In the genomic region with DNA sequence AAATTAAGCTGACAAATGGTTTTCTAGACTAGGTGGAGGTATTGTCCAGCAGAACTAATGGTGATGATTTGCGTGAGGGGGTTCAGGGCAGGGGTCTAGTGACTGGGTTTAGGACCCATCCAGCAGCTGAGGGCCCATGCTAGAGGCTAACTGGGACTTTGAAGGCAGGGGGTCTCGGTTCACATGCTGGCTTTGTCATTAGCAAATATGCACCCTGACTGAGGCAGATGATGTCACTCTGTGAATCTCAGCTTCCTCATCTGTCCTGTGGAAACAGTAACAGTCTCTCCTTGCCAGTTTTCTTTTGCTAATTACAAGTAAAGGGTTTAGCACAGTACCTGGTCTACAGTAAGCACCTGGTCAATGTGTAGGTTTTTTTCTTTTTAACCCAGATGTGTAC, we compare ENCODE assay signal across 31 cellular contexts. TPM values are rescaled to one million over a fixed set of nuclear protein-coding genes. Genes with fewer than 3 reads are reported as not detected.
DNase-seq lines count a peak whose midpoint lies in the region; ATAC-seq and TF ChIP-seq lines count a peak whose summit lies in the region.
"Had no signal": no experiment of that assay in that cellular context is flagged by ENCODE, and none has a peak within 500 bp of the region (broad histone marks: within the 10 kb centered on the region; RNA-seq: fewer than 3 reads in every experiment).

No MANE protein-coding gene starts in this region.

- H3K36me3 Mint-ChIP-seq in activated CD4-positive, alpha-beta T cell treated with anti-CD3 and anti-CD28 coated beads, Interleukin-2, amount 10 ng/mL, durations not matched to agents 7 days and 5 days (ENCODE audit: low read depth): peaks cover 65% of the 10 kb centered on the region
- H3K36me3 Mint-ChIP-seq in CD4-positive, alpha-beta T cell (ENCODE audit: low read depth): peaks cover 60% of the 10 kb centered on the region
- peaks cover 4 to 36% (median 5%) of the 10 kb centered on the region in 5 donors for H3K36me3 Mint-ChIP-seq in naive thymus-derived CD4-positive, alpha-beta T cell
- no peaks in the 10 kb centered on the region for H3K36me3 Mint-ChIP-seq in Caco-2 (ENCODE audit: insufficient read depth, unreplicated experiment)
- H3K36me3 Mint-ChIP-seq: WTC11 had no signal

- intact Hi-C loops in CD4-positive, alpha-beta T cell (cut with DNase I, micrococcal nuclease): no loop called here
- intact Hi-C loops in naive thymus-derived CD4-positive, alpha-beta T cell (cut with micrococcal nuclease): loop anchor here (5.0 to 10.0 kb wide), 3 partner anchors 294 to 502 kb away; a partner anchor contains a TSS
- intact Hi-C loops in Caco-2 (cut with micrococcal nuclease; ENCODE audit: unreplicated experiment): no loop called here

- no peaks in the 10 kb centered on the region for H3F3A ChIP-seq in OCI-LY1 (ENCODE audit: insufficient read depth, low read length)

- H3K79me2 ChIP-seq in OCI-LY1 (ENCODE audit: insufficient read depth, low read length): no peaks in the 10 kb centered on the region; the same call in 1 of the 2 replicates
- H3K79me2 ChIP-seq: hepatocyte had no signal

- peak overlapping the region; percentile 36 for H3K27ac Mint-ChIP-seq in activated CD4-positive, alpha-beta T cell treated with anti-CD3 and anti-CD28 coated beads, Interleukin-2, amount 10 ng/mL, durations not matched to agents 7 days and 5 days
- peak overlapping the region; percentile 97 for H3K27ac Mint-ChIP-seq in CD4-positive, alpha-beta T cell
- peak overlapping the region in 7 of 9 donors; percentile 73 to 96 (median 79) for H3K27ac Mint-ChIP-seq in naive thymus-derived CD4-positive, alpha-beta T cell
- no peak overlapping the region for H3K27ac Mint-ChIP-seq in Caco-2 (ENCODE audit: unreplicated experiment)
- H3K27ac Mint-ChIP-seq: WTC11 had no signal

- no peak for TF ChIP-seq CTCF in CD4-positive, alpha-beta T cell (IDR thresholded peaks at IDR 0.05)
- TF ChIP-seq CTCF in OCI-LY1 (IDR thresholded peaks at IDR 0.05; ENCODE audit: low read length) (no peak), Caco-2 (IDR thresholded peaks at IDR 0.05; ENCODE audit: insufficient read depth in 1 of 2, low read depth in 1 of 2, low read length in 1 of 2, severe bottlenecking in 1 of 2, unreplicated experiment in 1 of 2) (no peak)

- DNase-seq in activated CD4-positive, alpha-beta T cell treated with anti-CD3 and anti-CD28 coated beads, Interleukin-2, amount 10 ng/mL, durations not matched to agents 7 days and 5 days: no peak
- no peak for DNase-seq in activated CD4-positive, alpha-beta T cell treated with anti-CD3 and anti-CD28 coated beads, Interleukin-2, amount 50 U/mL, for 48 hours
- no peak for DNase-seq in CD4-positive, alpha-beta T cell
- no peak for DNase-seq in naive thymus-derived CD4-positive, alpha-beta T cell
- no peak for DNase-seq in HCEC 1CT
- DNase-seq in Caco-2: no peak
- no peak for DNase-seq in NCI-H226
- DNase-seq: activated naive CD4-positive, alpha-beta T cell; activated T-cell treated with anti-CD3 and anti-CD28 coated beads, Interleukin-2, amount 50 U/mL, for 24 hours; amygdala; effector memory CD4-positive, alpha-beta T cell; GM23248; mesendoderm; MM.1S; NCI-H1694; NCI-H510A treated with DMSO at 0.1 percent for 48 hours; retina; stimulated activated CD4-positive, alpha-beta T cell treated with anti-CD3 and anti-CD28 coated beads, Interleukin-2, amount 100 ng/mL, for 24 hours; T1000 had no signal

- no peaks in the 10 kb centered on the region for H3K27me3 ChIP-seq in CD4-positive, alpha-beta T cell (ENCODE audit: control insufficient read depth, insufficient read depth, low read length)
- H3K27me3 ChIP-seq in OCI-LY1 (ENCODE audit: insufficient read depth, low read length) (no peaks in the 10 kb centered on the region), Caco-2 (replicated peaks; ENCODE audit: control insufficient read depth, insufficient read depth, low read length) (no peaks in the 10 kb centered on the region)
- no peaks in the 10 kb centered on the region for H3K27me3 ChIP-seq in naive thymus-derived CD4-positive, alpha-beta T cell (ENCODE audit: control insufficient read depth in 2 of 2, insufficient read depth in 2 of 2, low read length in 2 of 2)
- H3K27me3 ChIP-seq: breast epithelium, esophagus muscularis mucosa, hepatocyte had no signal

- no peak overlapping the region for H2AFZ ChIP-seq in OCI-LY1 (ENCODE audit: low read length)
- H2AFZ ChIP-seq: GM23248, hepatocyte had no signal

- H3K4me1 Mint-ChIP-seq in activated CD4-positive, alpha-beta T cell treated with anti-CD3 and anti-CD28 coated beads, Interleukin-2, amount 10 ng/mL, durations not matched to agents 7 days and 5 days: peaks cover 69% of the 10 kb centered on the region
- peaks cover 64% of the 10 kb centered on the region for H3K4me1 Mint-ChIP-seq in CD4-positive, alpha-beta T cell (ENCODE audit: low read depth)
- H3K4me1 Mint-ChIP-seq in naive thymus-derived CD4-positive, alpha-beta T cell: peaks cover 38 to 69% (median 62%) of the 10 kb centered on the region in 7 donors
- H3K4me1 Mint-ChIP-seq in Caco-2 (ENCODE audit: low read depth, unreplicated experiment): no peaks in the 10 kb centered on the region

- H3K9me3 ChIP-seq in CD4-positive, alpha-beta T cell (ENCODE audit: control insufficient read depth, low read length): no peaks in the 10 kb centered on the region
- H3K9me3 ChIP-seq in OCI-LY1 (ENCODE audit: low read length): no peaks in the 10 kb centered on the region
- H3K9me3 ChIP-seq in naive thymus-derived CD4-positive, alpha-beta T cell (ENCODE audit: control insufficient read depth in 2 of 3, low read length in 3 of 3): no peaks in the 10 kb centered on the region
- H3K9me3 ChIP-seq in Caco-2: no peaks in the 10 kb centered on the region
- H3K9me3 ChIP-seq: breast epithelium, esophagus muscularis mucosa had no signal

- BruUV-seq in Caco-2 (replicated peaks; lab: Mats Ljungman, UMichigan): no TSS peak

- CTCF ChIA-PET in activated CD4-positive, alpha-beta T cell treated with anti-CD3 and anti-CD28 coated beads, Interleukin-2, amount 10 ng/mL, durations not matched to agents 7 days and 5 days (lab: Charles Lee): interaction anchor here (2.4 to 3.7 kb wide), 3 partner anchors 11 to 97 kb away, joined by 6 to 25 read pairs (median 10); a partner anchor contains a TSS
- CTCF ChIA-PET in CD4-positive, alpha-beta T cell (lab: Charles Lee): interaction anchor here (1.9 to 4.6 kb wide), 2 partner anchors 12 to 38 kb away, joined by 6 to 24 read pairs; a partner anchor contains a TSS
- CTCF ChIA-PET in naive thymus-derived CD4-positive, alpha-beta T cell (lab: Charles Lee): interaction anchor here (0.6 to 1.5 kb wide), 3 partner anchors 10 to 257 kb away, joined by 3 to 5 read pairs (median 5); no protein-coding TSS in a partner anchor
- CTCF ChIA-PET in Caco-2 (lab: Charles Lee): no interaction called here

- no peak for ATAC-seq in CD4-positive, alpha-beta T cell (ENCODE audit: poor library complexity)
- ATAC-seq in naive thymus-derived CD4-positive, alpha-beta T cell: no peak
- ATAC-seq: left lobe of liver, WTC11 had no signal

- H3K27me3 Mint-ChIP-seq in activated CD4-positive, alpha-beta T cell treated with anti-CD3 and anti-CD28 coated beads, Interleukin-2, amount 10 ng/mL, durations not matched to agents 7 days and 5 days: no peaks in the 10 kb centered on the region
- no peaks in the 10 kb centered on the region for H3K27me3 Mint-ChIP-seq in CD4-positive, alpha-beta T cell
- H3K27me3 Mint-ChIP-seq in naive thymus-derived CD4-positive, alpha-beta T cell: no peaks in the 10 kb centered on the region
- peaks cover 3% of the 10 kb centered on the region for H3K27me3 Mint-ChIP-seq in Caco-2 (ENCODE audit: insufficient read depth, unreplicated experiment)
- H3K27me3 Mint-ChIP-seq: activated T-cell treated with anti-CD3 and anti-CD28 coated beads, Interleukin-2, amount 50 U/mL, for 24 hours had no signal

- H3K36me3 ChIP-seq in OCI-LY1 (ENCODE audit: insufficient read depth, low read length) (no peaks in the 10 kb centered on the region), Caco-2 (ENCODE audit: control insufficient read depth, insufficient read depth, low read length) (no peaks in the 10 kb centered on the region)
- H3K36me3 ChIP-seq in naive thymus-derived CD4-positive, alpha-beta T cell (ENCODE audit: control insufficient read depth in 2 of 3, insufficient read depth in 3 of 3, low read length in 3 of 3): peaks cover 11 to 35% (median 20%) of the 10 kb centered on the region in 3 experiments
- H3K36me3 ChIP-seq: breast epithelium, esophagus muscularis mucosa had no signal

- POLR2A ChIA-PET in activated CD4-positive, alpha-beta T cell treated with anti-CD3 and anti-CD28 coated beads, Interleukin-2, amount 10 ng/mL, durations not matched to agents 7 days and 5 days (lab: Charles Lee): no interaction called here
- POLR2A ChIA-PET in CD4-positive, alpha-beta T cell (lab: Charles Lee): interaction anchor here (0.8 to 0.9 kb wide), 2 partner anchors 10 to 12 kb away, joined by 3 read pairs; a partner anchor contains a TSS
- POLR2A ChIA-PET in naive thymus-derived CD4-positive, alpha-beta T cell (lab: Charles Lee): interaction anchor here (0.6 to 11.2 kb wide), 6 partner anchors 11 to 144 kb away, joined by 3 to 99 read pairs (median 3); a partner anchor contains a TSS
- POLR2A ChIA-PET in Caco-2 (lab: Charles Lee): no interaction called here

- H3K4me2 ChIP-seq in OCI-LY1 (ENCODE audit: low read length): no peak overlapping the region
- H3K4me2 ChIP-seq: hepatocyte, smooth muscle cell had no signal

- H3K4me3 ChIP-seq in OCI-LY1 (ENCODE audit: low read depth, low read length, poor library complexity, severe bottlenecking): no peak overlapping the region
- no peak overlapping the region for H3K4me3 ChIP-seq in naive thymus-derived CD4-positive, alpha-beta T cell (ENCODE audit: low read length)
- no peak overlapping the region for H3K4me3 ChIP-seq in Caco-2 (ENCODE audit: low read depth, low read length)
- H3K4me3 ChIP-seq: breast epithelium, esophagus muscularis mucosa, GM23248, hepatocyte, SK-N-MC, smooth muscle cell had no signal

- no peaks in the 10 kb centered on the region for H3K9me3 Mint-ChIP-seq in activated CD4-positive, alpha-beta T cell treated with anti-CD3 and anti-CD28 coated beads, Interleukin-2, amount 10 ng/mL, durations not matched to agents 7 days and 5 days
- no peaks in the 10 kb centered on the region for H3K9me3 Mint-ChIP-seq in CD4-positive, alpha-beta T cell
- H3K9me3 Mint-ChIP-seq in naive thymus-derived CD4-positive, alpha-beta T cell: no peaks in the 10 kb centered on the region
- no peaks in the 10 kb centered on the region for H3K9me3 Mint-ChIP-seq in Caco-2 (ENCODE audit: unreplicated experiment)
- H3K9me3 Mint-ChIP-seq: activated T-cell treated with anti-CD3 and anti-CD28 coated beads, Interleukin-2, amount 50 U/mL, for 24 hours; WTC11 had no signal

- H3K4me3 Mint-ChIP-seq in activated CD4-positive, alpha-beta T cell treated with anti-CD3 and anti-CD28 coated beads, Interleukin-2, amount 10 ng/mL, durations not matched to agents 7 days and 5 days: no peak overlapping the region
- H3K4me3 Mint-ChIP-seq in CD4-positive, alpha-beta T cell: no peak overlapping the region
- H3K4me3 Mint-ChIP-seq in naive thymus-derived CD4-positive, alpha-beta T cell: peak overlapping the region in 2 of 10 donors; percentile 38 to 58
- no peak overlapping the region for H3K4me3 Mint-ChIP-seq in Caco-2 (ENCODE audit: unreplicated experiment)
- H3K4me3 Mint-ChIP-seq: activated T-cell treated with anti-CD3 and anti-CD28 coated beads, Interleukin-2, amount 50 U/mL, for 24 hours; WTC11 had no signal

- no peak overlapping the region; the same call in 1 of the 2 replicates for H3K9ac ChIP-seq in OCI-LY1 (ENCODE audit: low read length)
- H3K9ac ChIP-seq: GM23248 had no signal

- no peaks in the 10 kb centered on the region for H3K9me2 ChIP-seq in OCI-LY1 (ENCODE audit: low read depth, low read length)

- peak overlapping the region; percentile 9 for H3K27ac ChIP-seq in CD4-positive, alpha-beta T cell (ENCODE audit: low read depth, low read length)
- H3K27ac ChIP-seq in OCI-LY1 (ENCODE audit: low read depth, low read length, poor library complexity, severe bottlenecking): peak overlapping the region; percentile 95
- H3K27ac ChIP-seq in naive thymus-derived CD4-positive, alpha-beta T cell (ENCODE audit: low read depth, low read length): no peak overlapping the region
- H3K27ac ChIP-seq: breast epithelium, esophagus muscularis mucosa, GM23248, hepatocyte, RWPE1, SK-N-MC had no signal

- H4K20me1 ChIP-seq in OCI-LY1 (ENCODE audit: insufficient read depth, low read length): no peaks in the 10 kb centered on the region

- H3K4me1 ChIP-seq in OCI-LY1 (ENCODE audit: insufficient read depth, low read length, severe bottlenecking) (peaks cover 61% of the 10 kb centered on the region), Caco-2 (no peaks in the 10 kb centered on the region)
- peaks cover 41 to 43% of the 10 kb centered on the region in 2 donors for H3K4me1 ChIP-seq in naive thymus-derived CD4-positive, alpha-beta T cell (ENCODE audit: control insufficient read depth in 2 of 2, insufficient read depth in 2 of 2, low read length in 2 of 2)
- H3K4me1 ChIP-seq: breast epithelium had no signal

RNA-seq across cellular contexts. Expression of a gene that starts 5.2 kb away (rescaled TPM):
- 10 to 100 TPM; 67.9 to 71.4 TPM for total RNA-seq in activated CD4-positive, alpha-beta T cell treated with anti-CD3 and anti-CD28 coated beads, Interleukin-2, amount 10 ng/mL, durations not matched to agents 7 days and 5 days
- total RNA-seq in CD4-positive, alpha-beta T cell: 10 to 100 TPM; 10.9 to 11.8 TPM
- 10 to 100 TPM; 26.1 to 68.3 (median 51.9) TPM for total RNA-seq in naive thymus-derived CD4-positive, alpha-beta T cell
- polyA plus RNA-seq in naive thymus-derived CD4-positive, alpha-beta T cell: 10 to 100 TPM; 20.9 to 72.9 TPM
- 0.34 TPM in 1 of 2 replicates, not detected in the other for total RNA-seq in Caco-2 (2022)
- total RNA-seq: GM23248, smooth muscle cell had no signal
- polyA plus RNA-seq: GM23248 had no signal

RNA-seq across cellular contexts. Expression of a gene that starts 12.6 kb away (rescaled TPM):
- total RNA-seq in activated CD4-positive, alpha-beta T cell treated with anti-CD3 and anti-CD28 coated beads, Interleukin-2, amount 10 ng/mL, durations not matched to agents 7 days and 5 days: 100 to 1,000 TPM in 1 of 2 experiments, 10 to 100 TPM in 1; 99.4 to 110 TPM
- total RNA-seq in CD4-positive, alpha-beta T cell: 100 to 1,000 TPM; 117 to 121 TPM
- 100 to 1,000 TPM; 110 to 135 (median 134) TPM for total RNA-seq in naive thymus-derived CD4-positive, alpha-beta T cell
- 10 to 100 TPM; 37.5 to 65.9 TPM for polyA plus RNA-seq in naive thymus-derived CD4-positive, alpha-beta T cell
- 47.9 and 48.2 TPM in 2 replicates for total RNA-seq in Caco-2 (2022)

RNA-seq across cellular contexts. Expression of a gene that starts 29.4 kb away (rescaled TPM):
- 10 to 100 TPM; 66.7 to 78.1 TPM for total RNA-seq in activated CD4-positive, alpha-beta T cell treated with anti-CD3 and anti-CD28 coated beads, Interleukin-2, amount 10 ng/mL, durations not matched to agents 7 days and 5 days
- total RNA-seq in CD4-positive, alpha-beta T cell: 10 to 100 TPM; 58.0 to 66.6 TPM
- total RNA-seq in naive thymus-derived CD4-positive, alpha-beta T cell: 100 to 1,000 TPM in 2 of 5 experiments, 10 to 100 TPM in 3; 90.4 to 123 (median 95.4) TPM
- polyA plus RNA-seq in naive thymus-derived CD4-positive, alpha-beta T cell: 10 to 100 TPM; 37.3 to 51.4 TPM
- 54.4 and 57.3 TPM in 2 replicates for total RNA-seq in Caco-2 (2022)

RNA-seq across cellular contexts. Expression of a gene that starts 38.2 kb away (rescaled TPM):
- total RNA-seq in activated CD4-positive, alpha-beta T cell treated with anti-CD3 and anti-CD28 coated beads, Interleukin-2, amount 10 ng/mL, durations not matched to agents 7 days and 5 days: 10 to 100 TPM; 21.7 to 24.0 TPM
- total RNA-seq in CD4-positive, alpha-beta T cell: 1 to 10 TPM; 7.6 to 8.2 TPM
- 10 to 100 TPM in 4 of 5 experiments, 1 to 10 TPM in 1; 9.5 to 22.3 (median 10.8) TPM for total RNA-seq in naive thymus-derived CD4-positive, alpha-beta T cell
- 10 to 100 TPM; 16.6 to 20.2 TPM for polyA plus RNA-seq in naive thymus-derived CD4-positive, alpha-beta T cell
- total RNA-seq in Caco-2 (2022): 12.9 and 14.2 TPM in 2 replicates

RNA-seq across cellular contexts. Expression of a gene that starts 57.4 kb away (rescaled TPM):
- total RNA-seq in activated CD4-positive, alpha-beta T cell treated with anti-CD3 and anti-CD28 coated beads, Interleukin-2, amount 10 ng/mL, durations not matched to agents 7 days and 5 days: 1 to 10 TPM; 1.2 to 1.6 TPM
- 1 to 10 TPM; 1.6 to 2.1 TPM for total RNA-seq in CD4-positive, alpha-beta T cell
- 1 to 10 TPM in 4 of 5 experiments, under 1 TPM in 1; 0.29 to 9.9 (median 4.6) TPM for total RNA-seq in naive thymus-derived CD4-positive, alpha-beta T cell
- polyA plus RNA-seq in naive thymus-derived CD4-positive, alpha-beta T cell: 1 to 10 TPM in 1 of 2 donors, under 1 TPM in 1; 0.73 to 1.7 TPM
- total RNA-seq in Caco-2 (2022): not detected in 2 replicates
- total RNA-seq: frontal cortex, G401, GM23248, hepatocyte, left lobe of liver, smooth muscle cell, urinary bladder, WTC11 had no signal
- polyA plus RNA-seq: hepatocyte, urinary bladder had no signal

Comparison
In these comparisons a context has a peak if more than half of its experiments do, and no peak if none do; other contexts are left out.
1. POLR2A ChIA-PET loops: an anchor here in CD4-positive, alpha-beta T cell (0.8 to 0.9 kb wide) and naive thymus-derived CD4-positive, alpha-beta T cell (0.6 to 11.2 kb wide); none called in activated CD4-positive, alpha-beta T cell treated with anti-CD3 and anti-CD28 coated beads, Interleukin-2, amount 10 ng/mL, durations not matched to agents 7 days and 5 days and Caco-2.
2. intact Hi-C loops: an anchor here in naive thymus-derived CD4-positive, alpha-beta T cell (5.0 to 10.0 kb wide); none called in CD4-positive, alpha-beta T cell and Caco-2.